8 cellular contexts compared by ENCODE assay signal in genomic region chr12:111788178-111788654, GRCh38. TPM values are rescaled to one million over a fixed set of nuclear protein-coding genes. Genes with fewer than 3 reads are reported as not detected.
A peak's percentile ranks its signal among the peaks of the same experiment; 100 is the strongest.
DNase-seq lines count a peak whose midpoint lies in the region; ATAC-seq and TF ChIP-seq lines count a peak whose summit lies in the region.

No MANE protein-coding gene starts in this region.

- no peaks in the 10 kb centered on the region for H3K36me3 ChIP-seq in brain microvascular endothelial cell (replicated peaks)

- peak overlapping the region in 4 of 7 donors; percentile 52 to 74 (median 61) for H3K27ac Mint-ChIP-seq in CD14-positive monocyte

- H3K36me3 Mint-ChIP-seq in CD14-positive monocyte, result peaks cover 82 to 97% of the 10 kb centered on the region in 2 donors

- no peak overlapping the region for H3K4me3 Mint-ChIP-seq in CD14-positive monocyte

- H3K27ac ChIP-seq in brain microvascular endothelial cell, result no peak overlapping the region

- DNase-seq in CD14-positive monocyte (ENCODE audit: low spot score), result no peak
- DNase-seq in brain microvascular endothelial cell, result no peak
- DNase-seq in medulla oblongata (ENCODE audit: extremely low spot score), result peak; percentile 53
- no peak for DNase-seq in NCI-H748 (lab: John Stamatoyannopoulos, UW; ENCODE audit: unreplicated experiment)
- DNase-seq in DMS153 treated with DMSO at 0.1 percent for 48 hours (lab: John Stamatoyannopoulos, UW; ENCODE audit: unreplicated experiment), result no peak
- DNase-seq in activated CD8-positive, alpha-beta memory T cell treated with anti-CD3 and anti-CD28 coated beads, Interleukin-2, amount 50 U/mL, for 4 hours, result no peak

- H3K27me3 ChIP-seq in brain microvascular endothelial cell (replicated peaks), result no peaks in the 10 kb centered on the region

- H3K9me3 Mint-ChIP-seq in CD14-positive monocyte, result peaks cover 0 to 2% (median 0%) of the 10 kb centered on the region in 7 donors

- no peaks in the 10 kb centered on the region for H3K27me3 Mint-ChIP-seq in CD14-positive monocyte (ENCODE audit: low read depth in 3 of 3)

- no peak overlapping the region for H3K4me3 ChIP-seq in brain microvascular endothelial cell (ENCODE audit: low read depth, low read length)

- intact Hi-C loops in CD14-positive monocyte (cut with micrococcal nuclease), result loop anchor here (2.0 to 5.0 kb wide), 2 partner anchors 33 to 36 kb away; no protein-coding TSS in a partner anchor

- H3K4me1 Mint-ChIP-seq in CD14-positive monocyte, result peaks cover 4% of the 10 kb centered on the region

- in situ Hi-C loops in brain microvascular endothelial cell (cut with HindIII; ENCODE audit: low pct_ligation_motif_present, low sequenced_read_pairs), result no loop called here

- TF ChIP-seq CTCF in CD14-positive monocyte (IDR thresholded peaks at IDR 0.05) (peak; percentile 51), LNCAP (IDR thresholded peaks at IDR 0.05) (peak; percentile 65), brain microvascular endothelial cell (IDR thresholded peaks at IDR 0.05; ENCODE audit: low read depth, low read length, missing control alignments) (peak; percentile 47)

- no peak for ATAC-seq in HG03097 (IDR thresholded peaks at IDR 0.05; ENCODE audit: low FRiP score, unreplicated experiment)

RNA-seq across cellular contexts. Expression of gene ALDH2, which starts 21.5 kb away (rescaled TPM):
- polyA plus RNA-seq in CD14-positive monocyte, result 100 to 1,000 TPM; 384 to 404 TPM

RNA-seq across cellular contexts. Expression of gene MAPKAPK5, which starts 53.8 kb away (rescaled TPM):
- polyA plus RNA-seq in CD14-positive monocyte, result 10 to 100 TPM; 25.3 to 28.2 TPM
